Comparison of ENCODE assay signal across 21 cellular contexts in the genomic region with DNA sequence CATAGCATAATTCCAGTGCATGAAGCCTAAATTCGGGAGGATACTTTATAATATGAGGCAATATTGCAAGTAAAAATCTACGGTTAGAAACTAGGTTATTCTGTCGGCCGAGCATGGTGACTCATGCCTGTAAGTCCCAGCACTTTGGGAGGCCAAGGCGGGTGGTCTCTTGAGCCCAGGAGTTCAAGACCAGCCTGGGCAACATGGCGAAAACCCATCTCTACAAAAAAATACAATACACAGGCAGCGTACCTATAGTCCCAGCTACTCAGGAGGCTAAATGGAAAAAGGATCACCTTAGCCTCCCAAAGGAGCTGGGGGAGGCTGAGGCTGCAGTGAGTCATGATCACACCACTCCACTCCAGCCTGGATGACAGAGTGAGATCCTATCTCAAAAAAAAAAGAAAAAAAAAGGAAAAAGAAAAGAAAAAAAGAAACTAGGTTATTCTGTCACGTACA. TPM values are rescaled to one million over a fixed set of nuclear protein-coding genes. Genes with fewer than 3 reads are reported as not detected.
DNase-seq lines count a peak whose midpoint lies in the region; ATAC-seq, FAIRE-seq and TF ChIP-seq lines count a peak whose summit lies in the region.
"Had no signal": no experiment of that assay in that cellular context is flagged by ENCODE, and none has a peak within 500 bp of the region (broad histone marks: within the 10 kb centered on the region; RNA-seq: fewer than 3 reads in every experiment).

No MANE protein-coding gene starts in this region.

- H3K4me3 ChIP-seq in fibroblast of villous mesenchyme (ENCODE audit: low read depth, low read length) (no peak overlapping the region), tibial artery (no peak overlapping the region)
- H3K4me3 ChIP-seq: gastroesophageal sphincter, lower lobe of right lung, prostate gland had no signal

- H3K4me1 ChIP-seq in tibial artery: no peaks in the 10 kb centered on the region
- H3K4me1 ChIP-seq: prostate gland had no signal

- peak; percentile 95 for FAIRE-seq in RCC 7860 (lab: Jason Lieb, UNC)
- FAIRE-seq: islet of Langerhans had no signal

- H3K36me3 ChIP-seq in tibial artery: no peaks in the 10 kb centered on the region
- H3K36me3 ChIP-seq: gastroesophageal sphincter, lower lobe of right lung, prostate gland had no signal

- H3K27ac ChIP-seq in tibial artery: no peak overlapping the region
- H3K27ac ChIP-seq: gastroesophageal sphincter, lower lobe of right lung, prostate gland had no signal

- intact Hi-C loops in tibial artery (cut with DNase I; ENCODE audit: low total_unique reads): loop anchor here (10.0 kb wide), 1 partner anchor 645 kb away; the partner anchor contains the start of genes CBX3 and HNRNPA2B1

- H3K27me3 ChIP-seq in tibial artery: peaks cover 0 to 21% of the 10 kb centered on the region in 2 donors
- H3K27me3 ChIP-seq: gastroesophageal sphincter had no signal

- no peaks in the 10 kb centered on the region for H3K9me3 ChIP-seq in tibial artery
- H3K9me3 ChIP-seq: gastroesophageal sphincter, lower lobe of right lung, prostate gland had no signal

- in situ Hi-C loops in ACHN (cut with HindIII; ENCODE audit: low pct_ligation_motif_present, low pct_unique_long_range_greater_than_20kb, low sequenced_read_pairs): loop anchor here (10.0 kb wide), 1 partner anchor 275 kb away; no protein-coding TSS in a partner anchor

- TF ChIP-seq CTCF in fibroblast of villous mesenchyme (IDR thresholded peaks at IDR 0.05; ENCODE audit: insufficient read depth, low read depth, low read length) (no peak), tibial artery (IDR thresholded peaks at IDR 0.05) (no peak)

- no peak for ATAC-seq in HG03520 (IDR thresholded peaks at IDR 0.05; ENCODE audit: unreplicated experiment)
- ATAC-seq: activated naive CD4-positive, alpha-beta T cell treated with anti-CD3 and anti-CD28 coated beads, Interleukin-2, amount 50 U/mL, for 72 hours; esophagus mucosa; gastroesophageal sphincter; lower lobe of right lung; T-helper 17 cell had no signal

- DNase-seq in ACHN: peak; percentile 69
- DNase-seq in HT1080 (ENCODE audit: low read depth): peak; percentile 63
- DNase-seq in RCC 7860 (ENCODE audit: low spot score): peak; percentile 56
- DNase-seq in fibroblast of villous mesenchyme (ENCODE audit: low read depth): peak; percentile 34
- DNase-seq in activated gamma-delta T cell (lab: John Stamatoyannopoulos, UW): no peak
- no peak for DNase-seq in tibial artery
- no peak for DNase-seq in NCI-H2196 (lab: John Stamatoyannopoulos, UW; ENCODE audit: unreplicated experiment)
- DNase-seq: activated CD4-positive, alpha-beta T cell treated with anti-CD3 and anti-CD28 coated beads, Interleukin-2, amount 10 ng/mL, durations not matched to agents 24 days and 14 days; effector CD8-positive, alpha-beta T cell; lower lobe of right lung; MM.1S; NCI-H146; NCI-H2227 treated with DMSO at 0.1 percent for 48 hours; substantia nigra; T-helper 17 cell had no signal

RNA-seq across cellular contexts. Expression of gene SKAP2, which starts 14.2 kb away (rescaled TPM):
- 9.5 and 12.7 TPM in 2 replicates for total RNA-seq in HT1080 (2014; rRNA removed; shearing (Covaris generic))
- polyA plus RNA-seq in HT1080 (2015; cell fraction: cytosol; rRNA removed): 19.1 and 26.0 TPM in 2 replicates
- 27.3 and 27.5 TPM in 2 replicates for polyA plus RNA-seq in HT1080 (2015; cell fraction: nucleus; rRNA removed)
- total RNA-seq in fibroblast of villous mesenchyme: 6.8 and 10.4 TPM in 2 replicates

Comparison
In these comparisons a context has a peak if more than half of its experiments do, and no peak if none do; other contexts are left out.
1. DNase-seq: peak in ACHN (single experiment), HT1080 (single experiment), RCC 7860 (single experiment) and fibroblast of villous mesenchyme (single experiment); none in activated gamma-delta T cell (single experiment), tibial artery (0 of 2) and NCI-H2196 (single experiment).